1 cellular context compared by ENCODE assay signal in genomic region chr22:20935780-20936539, GRCh38. TPM values are rescaled to one million over a fixed set of nuclear protein-coding genes. Genes with fewer than 3 reads are reported as not detected.
"Had no signal": no experiment of that assay in that cellular context is flagged by ENCODE, and none has a peak within 500 bp of the region (broad histone marks: within the 10 kb centered on the region; RNA-seq: fewer than 3 reads in every experiment).

No MANE protein-coding gene starts in this region.

RNA-seq across cellular contexts. Expression of gene AIFM3, which starts 31.1 kb away (rescaled TPM):
- polyA plus RNA-seq: smooth muscle cell had no signal
